Comparison of ENCODE assay signal across 21 cellular contexts in genomic region chr12:98990648-98991047, GRCh38.
A peak's percentile ranks its signal among the peaks of the same experiment; 100 is the strongest.
DNase-seq lines count a peak whose midpoint lies in the region; ATAC-seq and TF ChIP-seq lines count a peak whose summit lies in the region.
"Had no signal": no experiment of that assay in that cellular context is flagged by ENCODE, and none has a peak within 500 bp of the region (broad histone marks: within the 10 kb centered on the region; RNA-seq: fewer than 3 reads in every experiment).

No MANE protein-coding gene starts in this region.

- H3K4ac ChIP-seq in trophoblast cell (ENCODE audit: low read depth, low read length), result no peak overlapping the region

- H3K79me1 ChIP-seq in trophoblast cell (ENCODE audit: low read length), result no peaks in the 10 kb centered on the region

- H2BK12ac ChIP-seq in trophoblast cell (ENCODE audit: low read length), result no peak overlapping the region

- no peak overlapping the region for H3K4me3 ChIP-seq in LNCaP clone FGC (ENCODE audit: low read depth, low read length)
- H3K4me3 ChIP-seq in trophoblast cell (ENCODE audit: low read depth, low read length), result no peak overlapping the region
- H3K4me3 ChIP-seq: GM23248, K562, MG63, SJCRH30 had no signal

- H3K14ac ChIP-seq in trophoblast cell (ENCODE audit: low read length), result no peak overlapping the region

- H4K12ac ChIP-seq in trophoblast cell (ENCODE audit: low read depth, low read length), result no peak overlapping the region

- no peak overlapping the region for H4K8ac ChIP-seq in trophoblast cell (ENCODE audit: low read depth, low read length)

- no peaks in the 10 kb centered on the region for H3K36me3 Mint-ChIP-seq in MCF 10A (ENCODE audit: insufficient read depth, unreplicated experiment)
- H3K36me3 Mint-ChIP-seq: CD8-positive, alpha-beta T cell had no signal

- no peak overlapping the region for H2AFZ ChIP-seq in trophoblast cell (ENCODE audit: insufficient read depth, low read length, poor library complexity)
- H2AFZ ChIP-seq: GM23248 had no signal

- DNase-seq in T47D (ENCODE audit: low read depth in 1 of 2, low spot score in 1 of 2) (peak; percentile 23 to 79), MCF 10A (ENCODE audit: unreplicated experiment) (no peak), LNCaP clone FGC (ENCODE audit: low read depth) (peak; percentile 8), NCI-H526 (lab: John Stamatoyannopoulos, UW) (peak; percentile 93 to 95), trophoblast cell (peak; percentile 18 to 57), NCI-H2227 treated with DMSO at 0.1 percent for 48 hours (lab: John Stamatoyannopoulos, UW) (no peak), iPS-NIHi11 (ENCODE audit: low spot score) (no peak)
- DNase-seq: C1 segment of cervical spinal cord; CD8-positive, alpha-beta T cell; DMS 273 treated with DMSO at 0.1 percent for 48 hours; GM23248; H9; Kasumi-1; MG63; NCI-H1694; NCI-H2029 treated with DMSO at 0.1 percent for 48 hours; SJCRH30; T-helper 17 cell had no signal

- H2BK5ac ChIP-seq in trophoblast cell (ENCODE audit: low read depth, low read length, poor library complexity), result no peak overlapping the region

- no peak overlapping the region for H2AK5ac ChIP-seq in trophoblast cell (ENCODE audit: low read length)

- H3K18ac ChIP-seq in trophoblast cell (ENCODE audit: low read length), result no peak overlapping the region

- no peak overlapping the region for H3K27ac ChIP-seq in trophoblast cell (ENCODE audit: low read depth, low read length)
- H3K27ac ChIP-seq: GM23248, SJCRH30 had no signal

- WGBS in trophoblast cell (ENCODE audit: extremely low coverage, insufficient coverage, insufficient read length), result no CpG with 5 or more reads among the region's 3 CpGs

- ATAC-seq in GM19324 (IDR thresholded peaks at IDR 0.05; ENCODE audit: low FRiP score, unreplicated experiment), result no peak
- ATAC-seq: CD8-positive, alpha-beta T cell; K562; SK-N-SH treated with all-trans-retinoic acid at 6 μM for 48 hours; T-helper 17 cell had no signal

- intact Hi-C loops in MCF 10A (cut with micrococcal nuclease), result no loop called here

- no peak overlapping the region for H3K27ac Mint-ChIP-seq in MCF 10A (ENCODE audit: low read depth, unreplicated experiment)
- H3K27ac Mint-ChIP-seq: CD8-positive, alpha-beta T cell; T-helper 17 cell had no signal

- H3K79me2 ChIP-seq in trophoblast cell (ENCODE audit: control insufficient read depth, insufficient read depth, low read length, poor library complexity), result no peaks in the 10 kb centered on the region

- H2BK120ac ChIP-seq in trophoblast cell (ENCODE audit: insufficient read depth, low read length, poor library complexity), result no peak overlapping the region

- no peaks in the 10 kb centered on the region for H3K9me3 ChIP-seq in trophoblast cell (ENCODE audit: insufficient read depth, low read depth, low read length)
- H3K9me3 ChIP-seq: MG63, SJCRH30 had no signal

- H3K4me3 Mint-ChIP-seq in MCF 10A (ENCODE audit: unreplicated experiment), result no peak overlapping the region
- H3K4me3 Mint-ChIP-seq: CD8-positive, alpha-beta T cell; H9; T-helper 17 cell had no signal

- no TSS peak for BruUV-seq in MCF 10A (replicated peaks; lab: Mats Ljungman, UMichigan)

- H3K4me1 Mint-ChIP-seq in MCF 10A (ENCODE audit: insufficient read depth, unreplicated experiment), result no peaks in the 10 kb centered on the region
- H3K4me1 Mint-ChIP-seq: T-helper 17 cell had no signal

- no peak overlapping the region for H4K91ac ChIP-seq in trophoblast cell (ENCODE audit: low read depth, low read length)

- peaks cover 11% of the 10 kb centered on the region for H3K9me3 Mint-ChIP-seq in MCF 10A (ENCODE audit: unreplicated experiment)

- in situ Hi-C loops in T47D (cut with HindIII; ENCODE audit: low pct_unique_long_range_greater_than_20kb, low sequenced_read_pairs), result no loop called here

- CTCF ChIA-PET in MCF 10A (lab: Yijun Ruan, JAX), result interaction anchor here (0.9 to 2.6 kb wide), 3 partner anchors 8 to 292 kb away, joined by 3 to 13 read pairs (median 8); no protein-coding TSS in a partner anchor

- H3K27me3 ChIP-seq in trophoblast cell (ENCODE audit: insufficient read depth, low read length), result no peaks in the 10 kb centered on the region
- H3K27me3 ChIP-seq: MG63, SJCRH30 had no signal

- no peak overlapping the region for H3K4me2 ChIP-seq in trophoblast cell (ENCODE audit: low read length)

- no peak overlapping the region for H3K9ac ChIP-seq in trophoblast cell (ENCODE audit: low read length)
- H3K9ac ChIP-seq: GM23248 had no signal

- H3K23ac ChIP-seq in trophoblast cell (ENCODE audit: low read length), result no peak overlapping the region

- no peaks in the 10 kb centered on the region for H3K27me3 Mint-ChIP-seq in MCF 10A (ENCODE audit: insufficient read depth, unreplicated experiment)

- POLR2A ChIA-PET in MCF 10A (lab: Yijun Ruan, JAX), result no interaction called here

- H3K36me3 ChIP-seq in trophoblast cell (ENCODE audit: control insufficient read depth in 1 of 2, insufficient read depth in 2 of 2, low read length in 2 of 2), result no peaks in the 10 kb centered on the region
- H3K36me3 ChIP-seq: MG63, SJCRH30 had no signal

- TF ChIP-seq CTCF in MCF 10A (IDR thresholded peaks at IDR 0.05; ENCODE audit: unreplicated experiment), result no peak
- no peak for TF ChIP-seq CTCF in LNCaP clone FGC (IDR thresholded peaks at IDR 0.05; ENCODE audit: control insufficient read depth, extremely low read depth, insufficient read depth)

- no peaks in the 10 kb centered on the region for H3K4me1 ChIP-seq in trophoblast cell (ENCODE audit: control insufficient read depth in 1 of 2, insufficient read depth in 2 of 2, low read length in 2 of 2)
- H3K4me1 ChIP-seq: SJCRH30 had no signal

Comparison
In these comparisons a context has a peak if more than half of its experiments do, and no peak if none do; other contexts are left out.
1. DNase-seq: peak in T47D (2 of 2), LNCaP clone FGC (single experiment), NCI-H526 (2 of 2) and trophoblast cell (2 of 2); none in MCF 10A (single experiment), NCI-H2227 treated with DMSO at 0.1 percent for 48 hours (single experiment) and iPS-NIHi11 (single experiment).